Comparison of ENCODE assay signal across 1 cellular context in the genomic region with DNA sequence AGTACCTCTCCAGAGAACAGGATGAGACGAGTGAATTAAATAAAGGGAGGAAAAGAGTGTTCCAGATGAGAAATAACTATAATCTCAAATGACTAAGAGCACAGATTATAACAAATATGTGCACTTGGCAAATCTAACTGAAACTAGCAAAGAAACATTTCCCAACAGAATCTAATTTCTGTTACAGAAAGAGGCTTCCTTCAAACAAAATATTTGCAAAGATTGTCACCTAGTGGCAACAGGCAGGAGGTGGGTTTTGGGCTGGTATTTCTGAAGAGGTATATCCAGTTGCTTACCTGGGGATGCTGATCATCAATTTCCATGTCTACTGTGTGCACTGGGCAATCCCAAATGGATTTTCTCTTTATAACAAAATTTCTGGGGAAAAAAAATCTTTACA.
TF ChIP-seq lines count a peak whose summit lies in the region.

No MANE protein-coding gene starts in this region.

TF ChIP-seq in WTC11, 78 proteins besides CTCF, POLR2A, EP300 and RAD21 (continued from another document):
- TF ChIP-seq, protein P1, sequence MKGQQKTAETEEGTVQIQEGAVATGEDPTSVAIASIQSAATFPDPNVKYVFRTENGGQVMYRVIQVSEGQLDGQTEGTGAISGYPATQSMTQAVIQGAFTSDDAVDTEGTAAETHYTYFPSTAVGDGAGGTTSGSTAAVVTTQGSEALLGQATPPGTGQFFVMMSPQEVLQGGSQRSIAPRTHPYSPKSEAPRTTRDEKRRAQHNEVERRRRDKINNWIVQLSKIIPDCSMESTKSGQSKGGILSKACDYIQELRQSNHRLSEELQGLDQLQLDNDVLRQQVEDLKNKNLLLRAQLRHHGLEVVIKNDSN (CRISPR knock-in tag; IDR thresholded peaks at IDR 0.05): no peak
- TF ChIP-seq, protein P2, sequence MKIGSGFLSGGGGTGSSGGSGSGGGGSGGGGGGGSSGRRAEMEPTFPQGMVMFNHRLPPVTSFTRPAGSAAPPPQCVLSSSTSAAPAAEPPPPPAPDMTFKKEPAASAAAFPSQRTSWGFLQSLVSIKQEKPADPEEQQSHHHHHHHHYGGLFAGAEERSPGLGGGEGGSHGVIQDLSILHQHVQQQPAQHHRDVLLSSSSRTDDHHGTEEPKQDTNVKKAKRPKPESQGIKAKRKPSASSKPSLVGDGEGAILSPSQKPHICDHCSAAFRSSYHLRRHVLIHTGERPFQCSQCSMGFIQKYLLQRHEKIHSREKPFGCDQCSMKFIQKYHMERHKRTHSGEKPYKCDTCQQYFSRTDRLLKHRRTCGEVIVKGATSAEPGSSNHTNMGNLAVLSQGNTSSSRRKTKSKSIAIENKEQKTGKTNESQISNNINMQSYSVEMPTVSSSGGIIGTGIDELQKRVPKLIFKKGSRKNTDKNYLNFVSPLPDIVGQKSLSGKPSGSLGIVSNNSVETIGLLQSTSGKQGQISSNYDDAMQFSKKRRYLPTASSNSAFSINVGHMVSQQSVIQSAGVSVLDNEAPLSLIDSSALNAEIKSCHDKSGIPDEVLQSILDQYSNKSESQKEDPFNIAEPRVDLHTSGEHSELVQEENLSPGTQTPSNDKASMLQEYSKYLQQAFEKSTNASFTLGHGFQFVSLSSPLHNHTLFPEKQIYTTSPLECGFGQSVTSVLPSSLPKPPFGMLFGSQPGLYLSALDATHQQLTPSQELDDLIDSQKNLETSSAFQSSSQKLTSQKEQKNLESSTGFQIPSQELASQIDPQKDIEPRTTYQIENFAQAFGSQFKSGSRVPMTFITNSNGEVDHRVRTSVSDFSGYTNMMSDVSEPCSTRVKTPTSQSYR (CRISPR knock-in tag; IDR thresholded peaks at IDR 0.05): no peak
- TF ChIP-seq, protein P3, sequence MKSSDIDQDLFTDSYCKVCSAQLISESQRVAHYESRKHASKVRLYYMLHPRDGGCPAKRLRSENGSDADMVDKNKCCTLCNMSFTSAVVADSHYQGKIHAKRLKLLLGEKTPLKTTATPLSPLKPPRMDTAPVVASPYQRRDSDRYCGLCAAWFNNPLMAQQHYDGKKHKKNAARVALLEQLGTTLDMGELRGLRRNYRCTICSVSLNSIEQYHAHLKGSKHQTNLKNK (CRISPR knock-in tag; IDR thresholded peaks at IDR 0.05): no peak
- no peak for TF ChIP-seq ZNF317 (CRISPR knock-in tag; IDR thresholded peaks at IDR 0.05; ENCODE audit: borderline replicate concordance, low read depth)
- TF ChIP-seq, protein P4, sequence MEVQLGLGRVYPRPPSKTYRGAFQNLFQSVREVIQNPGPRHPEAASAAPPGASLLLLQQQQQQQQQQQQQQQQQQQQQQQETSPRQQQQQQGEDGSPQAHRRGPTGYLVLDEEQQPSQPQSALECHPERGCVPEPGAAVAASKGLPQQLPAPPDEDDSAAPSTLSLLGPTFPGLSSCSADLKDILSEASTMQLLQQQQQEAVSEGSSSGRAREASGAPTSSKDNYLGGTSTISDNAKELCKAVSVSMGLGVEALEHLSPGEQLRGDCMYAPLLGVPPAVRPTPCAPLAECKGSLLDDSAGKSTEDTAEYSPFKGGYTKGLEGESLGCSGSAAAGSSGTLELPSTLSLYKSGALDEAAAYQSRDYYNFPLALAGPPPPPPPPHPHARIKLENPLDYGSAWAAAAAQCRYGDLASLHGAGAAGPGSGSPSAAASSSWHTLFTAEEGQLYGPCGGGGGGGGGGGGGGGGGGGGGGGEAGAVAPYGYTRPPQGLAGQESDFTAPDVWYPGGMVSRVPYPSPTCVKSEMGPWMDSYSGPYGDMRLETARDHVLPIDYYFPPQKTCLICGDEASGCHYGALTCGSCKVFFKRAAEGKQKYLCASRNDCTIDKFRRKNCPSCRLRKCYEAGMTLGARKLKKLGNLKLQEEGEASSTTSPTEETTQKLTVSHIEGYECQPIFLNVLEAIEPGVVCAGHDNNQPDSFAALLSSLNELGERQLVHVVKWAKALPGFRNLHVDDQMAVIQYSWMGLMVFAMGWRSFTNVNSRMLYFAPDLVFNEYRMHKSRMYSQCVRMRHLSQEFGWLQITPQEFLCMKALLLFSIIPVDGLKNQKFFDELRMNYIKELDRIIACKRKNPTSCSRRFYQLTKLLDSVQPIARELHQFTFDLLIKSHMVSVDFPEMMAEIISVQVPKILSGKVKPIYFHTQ (CRISPR knock-in tag; IDR thresholded peaks at IDR 0.05): no peak
- TF ChIP-seq, protein P5, sequence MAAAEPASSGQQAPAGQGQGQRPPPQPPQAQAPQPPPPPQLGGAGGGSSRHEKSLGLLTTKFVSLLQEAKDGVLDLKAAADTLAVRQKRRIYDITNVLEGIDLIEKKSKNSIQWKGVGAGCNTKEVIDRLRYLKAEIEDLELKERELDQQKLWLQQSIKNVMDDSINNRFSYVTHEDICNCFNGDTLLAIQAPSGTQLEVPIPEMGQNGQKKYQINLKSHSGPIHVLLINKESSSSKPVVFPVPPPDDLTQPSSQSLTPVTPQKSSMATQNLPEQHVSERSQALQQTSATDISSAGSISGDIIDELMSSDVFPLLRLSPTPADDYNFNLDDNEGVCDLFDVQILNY (CRISPR knock-in tag; IDR thresholded peaks at IDR 0.05): no peak
- no peak for TF ChIP-seq EMX1 (CRISPR knock-in tag; IDR thresholded peaks at IDR 0.05)
- no peak for TF ChIP-seq ZNF671 (CRISPR knock-in tag; IDR thresholded peaks at IDR 0.05)
- no peak for TF ChIP-seq NFYB (CRISPR knock-in tag; conservative IDR thresholded peaks at IDR 0.05; ENCODE audit: low read depth)
